Comparison of ENCODE assay signal across 1 cellular context in genomic region chr1:40784771-40785151, GRCh38.
TF ChIP-seq lines count a peak whose summit lies in the region.

No MANE protein-coding gene starts in this region.

TF ChIP-seq in IMR-90, 13 proteins besides CTCF, POLR2A, EP300 and RAD21:
- TF ChIP-seq CHD1 (IDR thresholded peaks at IDR 0.05; ENCODE audit: low read depth, low read length) (no peak), RFX5 (IDR thresholded peaks at IDR 0.05; ENCODE audit: low read depth, low read length) (no peak), MXI1 (IDR thresholded peaks at IDR 0.05; ENCODE audit: borderline replicate concordance, low read depth, low read length) (no peak), RCOR1 (IDR thresholded peaks at IDR 0.05; ENCODE audit: insufficient replicate concordance, low read length) (no peak)
